In the genomic region with DNA sequence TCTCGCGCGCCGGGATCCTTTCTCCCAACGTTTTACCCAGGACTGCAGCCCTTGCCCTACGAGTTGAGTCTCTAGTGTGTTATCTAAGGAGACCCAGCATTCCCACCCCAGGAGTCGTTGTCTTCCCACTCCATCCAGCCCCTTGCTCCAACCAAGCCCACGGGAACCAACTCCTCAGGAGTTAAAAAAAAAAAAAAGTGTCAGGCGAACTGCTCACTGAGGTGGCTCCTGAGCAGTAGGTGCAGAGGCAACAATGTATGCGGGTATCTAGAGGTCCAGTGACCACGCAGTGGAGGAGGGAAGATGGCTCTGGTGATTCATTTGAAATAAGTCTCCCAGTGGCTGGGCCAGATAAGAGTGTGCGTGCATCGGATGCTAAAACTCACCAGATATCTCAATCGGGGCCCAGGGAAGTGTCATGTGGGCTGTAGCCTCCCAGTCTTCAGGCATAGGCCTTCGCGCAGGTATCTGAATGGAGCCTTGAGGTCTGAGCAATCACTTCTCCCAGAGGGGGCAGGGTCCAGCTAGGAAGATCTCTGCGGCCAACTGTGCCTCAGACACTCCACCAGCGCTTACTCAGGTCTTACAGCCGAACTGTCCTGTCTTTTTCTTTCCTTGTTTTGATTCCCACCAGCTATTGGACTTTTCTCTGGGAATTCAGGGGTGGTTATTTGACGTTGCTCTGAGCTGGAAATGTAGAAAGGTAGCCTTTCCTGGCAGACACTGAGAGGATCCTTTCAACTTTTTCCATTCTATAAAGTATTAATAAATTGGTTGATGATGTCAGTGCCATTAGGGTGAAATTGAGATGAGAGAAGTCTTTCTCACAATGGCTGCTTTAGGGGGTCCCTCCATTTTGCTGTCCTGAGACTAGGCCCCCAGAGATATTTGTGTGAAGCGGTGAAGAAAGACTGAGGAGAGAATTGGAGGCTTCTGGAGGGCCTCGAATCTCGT, we compare ENCODE assay signal across 28 cellular contexts. TPM values are rescaled to one million over a fixed set of nuclear protein-coding genes. Genes with fewer than 3 reads are reported as not detected.
"Had no signal": no experiment of that assay in that cellular context is flagged by ENCODE, and none has a peak within 500 bp of the region (broad histone marks: within the 10 kb centered on the region; RNA-seq: fewer than 3 reads in every experiment).

No MANE protein-coding gene starts in this region.

- H3K27ac ChIP-seq: adrenal gland, ascending aorta, colonic mucosa, heart right ventricle, lower lobe of right lung, sigmoid colon, transverse colon, uterus, WERI-Rb-1 had no signal

- ATAC-seq: activated T-helper 17 cell treated with anti-CD3 and anti-CD28 coated beads, Interleukin-2, amount 50 U/mL, for 72 hours; heart right ventricle; lower lobe of right lung; mucosa of descending colon; stimulated activated memory B cell treated with anti-CD40 and anti-IgM and Interleukin-4, amounts not matched to agents 10 μg/mL and 1 μg/mL and 100 μg/mL, for 72 hours had no signal

- H3K4me1 Mint-ChIP-seq: activated T-helper 17 cell treated with anti-CD3 and anti-CD28 coated beads, Interleukin-2, amount 50 U/mL, for 72 hours; central memory CD8-positive, alpha-beta T cell; immature natural killer cell; stimulated activated memory B cell treated with anti-CD40 and anti-IgM and Interleukin-4, amounts not matched to agents 10 μg/mL and 1 μg/mL and 100 μg/mL, for 72 hours had no signal

- H3K4me3 Mint-ChIP-seq: activated naive CD8-positive, alpha-beta T cell; activated T-cell treated with anti-CD3 and anti-CD28 coated beads, Interleukin-2, amount 50 U/mL, for 24 hours; activated T-helper 17 cell treated with anti-CD3 and anti-CD28 coated beads, Interleukin-2, amount 50 U/mL, for 72 hours; central memory CD8-positive, alpha-beta T cell; stimulated activated memory B cell treated with anti-CD40 and anti-IgM and Interleukin-4, amounts not matched to agents 10 μg/mL and 1 μg/mL and 100 μg/mL, for 72 hours; T-helper 2 cell treated with Interferon-gamma antibody and Interleukin-4, amounts not matched to agents 5 μg/mL and 100 μg/mL, for 36 hours had no signal

- H3K36me3 Mint-ChIP-seq: activated naive CD8-positive, alpha-beta T cell; stimulated activated memory B cell treated with anti-CD40 and anti-IgM and Interleukin-4, amounts not matched to agents 10 μg/mL and 1 μg/mL and 100 μg/mL, for 72 hours had no signal

- H3K4me2 ChIP-seq: smooth muscle cell had no signal

- H3K27ac Mint-ChIP-seq: activated naive CD8-positive, alpha-beta T cell; activated T-cell treated with anti-CD3 and anti-CD28 coated beads, Interleukin-2, amount 50 U/mL, for 24 hours; activated T-helper 17 cell treated with anti-CD3 and anti-CD28 coated beads, Interleukin-2, amount 50 U/mL, for 72 hours; immature natural killer cell; progenitor cell of endocrine pancreas; stimulated activated memory B cell treated with anti-CD40 and anti-IgM and Interleukin-4, amounts not matched to agents 10 μg/mL and 1 μg/mL and 100 μg/mL, for 72 hours; T-helper 2 cell treated with Interferon-gamma antibody and Interleukin-4, amounts not matched to agents 5 μg/mL and 100 μg/mL, for 36 hours had no signal

- H3K9me3 Mint-ChIP-seq: activated T-helper 17 cell treated with anti-CD3 and anti-CD28 coated beads, Interleukin-2, amount 50 U/mL, for 72 hours; neural crest cell; stimulated activated memory B cell treated with anti-CD40 and anti-IgM and Interleukin-4, amounts not matched to agents 10 μg/mL and 1 μg/mL and 100 μg/mL, for 72 hours; T-helper 2 cell treated with Interferon-gamma antibody and Interleukin-4, amounts not matched to agents 5 μg/mL and 100 μg/mL, for 36 hours had no signal

- DNase-seq: activated CD4-positive, alpha-beta T cell treated with anti-CD3 and anti-CD28 coated beads for 1 hour; activated CD8-positive, alpha-beta memory T cell treated with anti-CD3 and anti-CD28 coated beads for 24 hours; activated CD8-positive, alpha-beta memory T cell treated with anti-CD3 and anti-CD28 coated beads, Interleukin-2, amount 50 U/mL, for 4 hours; activated naive CD4-positive, alpha-beta T cell; activated T-cell treated with anti-CD3 and anti-CD28 coated beads, Interleukin-2, amount 50 U/mL, for 24 hours; adrenal gland; colonic mucosa; foreskin fibroblast; heart right ventricle; immature natural killer cell; lower lobe of right lung; mucosa of descending colon; sigmoid colon; stimulated activated CD4-positive, alpha-beta T cell treated with anti-CD3 and anti-CD28 coated beads, Interleukin-15, amount 100 ng/mL, for 24 hours; transverse colon; uterus; WERI-Rb-1 had no signal

- H3K4me1 ChIP-seq: adrenal gland, ascending aorta, colonic mucosa, heart right ventricle, lower lobe of right lung, transverse colon, uterus had no signal

- H3K9me3 ChIP-seq: adrenal gland, ascending aorta, colonic mucosa, heart right ventricle, lower lobe of right lung, mucosa of descending colon, transverse colon, uterus had no signal

- H3K4me3 ChIP-seq: adrenal gland, ascending aorta, colonic mucosa, heart right ventricle, lower lobe of right lung, mucosa of descending colon, sigmoid colon, smooth muscle cell, transverse colon, uterus had no signal

RNA-seq across cellular contexts. Expression of a gene that starts 21.0 kb away (rescaled TPM):
- total RNA-seq: activated T-helper 17 cell treated with anti-CD3 and anti-CD28 coated beads, Interleukin-2, amount 50 U/mL, for 72 hours; adrenal gland; ascending aorta; colonic mucosa; fibroblast of lung; heart right ventricle; kidney epithelial cell; lower lobe of right lung; mucosa of descending colon; progenitor cell of endocrine pancreas; sigmoid colon; smooth muscle cell; transverse colon; uterus had no signal

RNA-seq across cellular contexts. Expression of a gene that starts 23.8 kb away (rescaled TPM):
- total RNA-seq: activated T-helper 17 cell treated with anti-CD3 and anti-CD28 coated beads, Interleukin-2, amount 50 U/mL, for 72 hours; fibroblast of lung; heart right ventricle; kidney epithelial cell; lower lobe of right lung; sigmoid colon; smooth muscle cell; transverse colon; uterus had no signal
